Comparison of ENCODE assay signal across 24 cellular contexts in genomic region chr3:160435095-160435494, GRCh38. TPM values are rescaled to one million over a fixed set of nuclear protein-coding genes. Genes with fewer than 3 reads are reported as not detected.
A peak's percentile ranks its signal among the peaks of the same experiment; 100 is the strongest.
DNase-seq lines count a peak whose midpoint lies in the region; ATAC-seq, FAIRE-seq and TF ChIP-seq lines count a peak whose summit lies in the region.
"Had no signal": no experiment of that assay in that cellular context is flagged by ENCODE, and none has a peak within 500 bp of the region (broad histone marks: within the 10 kb centered on the region; RNA-seq: fewer than 3 reads in every experiment).

No MANE protein-coding gene starts in this region.

- H3K14ac ChIP-seq in IMR-90 (replicated peaks; ENCODE audit: low read depth, low read length) = no peak overlapping the region

- H3F3A ChIP-seq in MM.1S (ENCODE audit: insufficient read depth, low read length) = peaks cover 89% of the 10 kb centered on the region

- H3K4ac ChIP-seq in IMR-90 (ENCODE audit: low read depth, low read length) = no peak overlapping the region

- H3K79me2 ChIP-seq in K562 (ENCODE audit: control insufficient read depth, insufficient read depth, low read length) (peaks cover 77% of the 10 kb centered on the region), MM.1S (ENCODE audit: low read length) (peaks cover 99% of the 10 kb centered on the region)

- peaks cover 4% of the 10 kb centered on the region; the same call in 1 of the 2 replicates for H3K4me1 ChIP-seq in IMR-90 (ENCODE audit: control insufficient read depth, insufficient read depth, low read length)
- H3K4me1 ChIP-seq in K562 (replicated peaks in 1 of 2; ENCODE audit: control insufficient read depth in 2 of 2, insufficient read depth in 2 of 2, low read length in 2 of 2) = peaks cover 2 to 3% of the 10 kb centered on the region in 2 experiments; a peak in 3 of 5 replicates
- H3K4me1 ChIP-seq in MM.1S (ENCODE audit: low read length) = no peaks in the 10 kb centered on the region
- H3K4me1 ChIP-seq: BLaER1 treated with 17β-estradiol and CSF1 and Interleukin-3, amounts not matched to agents 10 nM and 100 nM had no signal

- DNase-seq in NCI-H82 (lab: John Stamatoyannopoulos, UW) (peak; percentile 27), NCI-H82 treated with DMSO at 0.1 percent for 48 hours (lab: John Stamatoyannopoulos, UW; ENCODE audit: unreplicated experiment) (no peak), IMR-90 (no peak), K562 (ENCODE audit: extremely low read depth in 1 of 4, low spot score in 3 of 4) (no peak), MM.1S (no peak), HK-2 (ENCODE audit: unreplicated experiment) (no peak)
- DNase-seq: 8988T; Calu3; CD8-positive, alpha-beta memory T cell; DMS153; H7; KG1; NCI-H1105 treated with DMSO at 0.1 percent for 48 hours; NCI-H2081; NCI-H2171; NCI-H345; NCI-H524; NCI-H774; OCI-M1 had no signal

- in situ Hi-C loops in IMR-90 (cut with MboI; ENCODE audit: low sequenced_read_pairs) (no loop called here), K562 (cut with MboI) (no loop called here)

- no peak overlapping the region for H2BK15ac ChIP-seq in IMR-90 (ENCODE audit: low read depth, low read length)

- POLR2A ChIA-PET in IMR-90 (lab: Charles Lee; ENCODE audit: unreplicated experiment) (interaction anchor here (0.6 kb wide), 1 partner anchor 10 kb away, joined by 3 read pairs; no protein-coding TSS in a partner anchor), K562 (lab: Yijun Ruan, JAX) (interaction anchor here (1.2 to 3.8 kb wide), 6 partner anchors 9 to 20 kb away, joined by 3 to 38 read pairs (median 6); partner anchors contain the start of gene TRIM59)

- no peaks in the 10 kb centered on the region for H3K9me2 ChIP-seq in MM.1S (replicated peaks; ENCODE audit: insufficient read depth, low read length)

- H2BK5ac ChIP-seq in IMR-90 (ENCODE audit: low read depth, low read length, poor library complexity, severe bottlenecking) = no peak overlapping the region

- dilution Hi-C loops in IMR-90 (cut with HindIII; ENCODE audit: low sequenced_read_pairs, unreplicated experiment) = no loop called here

- intact Hi-C loops in IMR-90 (cut with micrococcal nuclease) = no loop called here
- intact Hi-C loops in K562 (cut with micrococcal nuclease) = no loop called here

- no TSS peak for BruUV-seq in IMR-90 (replicated peaks; lab: Mats Ljungman, UMichigan)
- BruUV-seq in K562 (replicated peaks; lab: Mats Ljungman, UMichigan) = no TSS peak

- H4K20me1 ChIP-seq in IMR-90 (ENCODE audit: insufficient read depth, low read length) (peaks cover 6% of the 10 kb centered on the region; the same call in 1 of the 2 replicates), K562 (replicated peaks; ENCODE audit: control insufficient read depth, insufficient read depth, low read length) (0 out of 2 replicates have a peak, but pooled peaks cover 4% of the 10 kb centered on the region), MM.1S (ENCODE audit: insufficient read depth, low read length) (peaks cover 3% of the 10 kb centered on the region; the same call in 1 of the 2 replicates)

- H3K4me2 ChIP-seq in IMR-90 (ENCODE audit: low read depth, low read length) (no peak overlapping the region), K562 (ENCODE audit: insufficient read depth, low read length) (no peak overlapping the region), MM.1S (ENCODE audit: low read depth, low read length) (no peak overlapping the region)
- H3K4me2 ChIP-seq: BLaER1 treated with 17β-estradiol and CSF1 and Interleukin-3, amounts not matched to agents 10 nM and 100 nM had no signal

- H3K79me1 ChIP-seq in IMR-90 (ENCODE audit: low read depth in 1 of 2, low read length in 2 of 2) = peaks cover 7 to 30% of the 10 kb centered on the region in 2 experiments

- CTCF ChIA-PET in IMR-90 (lab: Yijun Ruan, JAX) (interaction anchor here (1.2 kb wide), 1 partner anchor 49 kb away, joined by 3 read pairs; no protein-coding TSS in a partner anchor), K562 (lab: Yijun Ruan, JAX; ENCODE audit: low intra/inter-chr PET ratio) (no interaction called here)

- TF ChIP-seq RAD21 in IMR-90 (IDR thresholded peaks at IDR 0.05; ENCODE audit: low read length) = no peak
- no peak for TF ChIP-seq RAD21 in K562 (CRISPR knock-in tag; conservative IDR thresholded peaks at IDR 0.05 in 1 of 2, IDR thresholded peaks at IDR 0.05 in 1 of 2)

- H2BK120ac ChIP-seq in IMR-90 (ENCODE audit: low read depth, low read length) = no peak overlapping the region

- H2AFZ ChIP-seq in IMR-90 (replicated peaks; ENCODE audit: low read length, poor library complexity) (no peak overlapping the region), K562 (ENCODE audit: low read depth, low read length) (no peak overlapping the region), MM.1S (ENCODE audit: low read length) (no peak overlapping the region)

- H3K9ac ChIP-seq in IMR-90 (ENCODE audit: low read depth, low read length) = no peak overlapping the region
- no peak overlapping the region; a peak in 1 of 4 replicates for H3K9ac ChIP-seq in K562 (ENCODE audit: insufficient read depth in 1 of 2, low read depth in 2 of 2, low read length in 2 of 2)
- no peak overlapping the region for H3K9ac ChIP-seq in MM.1S (ENCODE audit: low read length)
- H3K9ac ChIP-seq: BLaER1 treated with 17β-estradiol and CSF1 and Interleukin-3, amounts not matched to agents 10 nM and 100 nM had no signal

- FAIRE-seq in K562 (lab: Jason Lieb, UNC) = no peak

- peak overlapping the region; percentile 10; the same call in 1 of the 2 replicates for H3K27ac ChIP-seq in 22Rv1
- H3K27ac ChIP-seq in IMR-90 (ENCODE audit: insufficient read depth, low read length) = peak overlapping the region; percentile 23; the same call in 1 of the 2 replicates
- no peak overlapping the region for H3K27ac ChIP-seq in K562 (ENCODE audit: extremely low read depth, low read depth, low read length)
- no peak overlapping the region for H3K27ac ChIP-seq in MM.1S (ENCODE audit: low read length)
- H3K27ac ChIP-seq: BLaER1 treated with 17β-estradiol and CSF1 and Interleukin-3, amounts not matched to agents 10 nM and 100 nM had no signal

- no peak overlapping the region for H4K8ac ChIP-seq in IMR-90 (ENCODE audit: low read depth in 2 of 2, low read length in 2 of 2)

- no peak overlapping the region for H4K91ac ChIP-seq in IMR-90 (ENCODE audit: insufficient read depth, low read depth, low read length)

- TF ChIP-seq CTCF in 22Rv1 (IDR thresholded peaks at IDR 0.05) (no peak), IMR-90 (conservative IDR thresholded peaks at IDR 0.05; ENCODE audit: low read depth, low read length) (no peak), K562 (IDR thresholded peaks at IDR 0.05 in 2 of 3, conservative IDR thresholded peaks at IDR 0.05 in 1 of 3; ENCODE audit: insufficient read depth in 2 of 3, low read depth in 1 of 3, low read length in 3 of 3) (no peak), MM.1S (IDR thresholded peaks at IDR 0.05; ENCODE audit: low read length) (no peak)

- TF ChIP-seq POLR2A in IMR-90 (IDR thresholded peaks at IDR 0.05; ENCODE audit: low read depth, low read length) (no peak), K562 (conservative IDR thresholded peaks at IDR 0.05) (0 out of 2 replicates have a peak, but pooled peaks have one; percentile 42)

- H3K56ac ChIP-seq in IMR-90 (ENCODE audit: extremely low read depth, insufficient read depth, low read length) = no peak overlapping the region

- H3K4me3 ChIP-seq in IMR-90 (ENCODE audit: insufficient read depth, low read depth, low read length) (no peak overlapping the region), K562 (no peak overlapping the region), MM.1S (ENCODE audit: low read length) (no peak overlapping the region)
- H3K4me3 ChIP-seq: BLaER1 treated with 17β-estradiol and CSF1 and Interleukin-3, amounts not matched to agents 10 nM and 100 nM; SJSA1 had no signal

- H3K18ac ChIP-seq in IMR-90 (ENCODE audit: low read depth, low read length) = no peak overlapping the region

- H4K5ac ChIP-seq in IMR-90 (ENCODE audit: low read depth, low read length) = peak overlapping the region; percentile 36

- TF ChIP-seq EP300 in K562 (IDR thresholded peaks at IDR 0.05; ENCODE audit: low read length) = no peak

- no peak overlapping the region for H2BK20ac ChIP-seq in IMR-90 (ENCODE audit: low read depth, low read length)

- H3K36me3 ChIP-seq in IMR-90 (ENCODE audit: control insufficient read depth, insufficient read depth, low read length) (peaks cover 14% of the 10 kb centered on the region), K562 (ENCODE audit: control insufficient read depth, insufficient read depth, low read length) (peaks cover 96% of the 10 kb centered on the region), MM.1S (replicated peaks; ENCODE audit: insufficient read depth, low read length) (peaks cover 57% of the 10 kb centered on the region)

- WGBS in IMR-90 (ENCODE audit: extremely low coverage in 2 of 2, insufficient read length in 1 of 2), 2 experiments = no CpG with 5 or more reads among the region's 2 CpGs
- WGBS in K562 (ENCODE audit: insufficient coverage, low coverage, missing lambda C conversion rate) = 96% methylated on average over 2 of the region's 2 CpGs

- no peaks in the 10 kb centered on the region for H3K9me1 ChIP-seq in IMR-90 (ENCODE audit: insufficient read depth, low read length)
- no peaks in the 10 kb centered on the region for H3K9me1 ChIP-seq in K562 (ENCODE audit: control insufficient read depth, insufficient read depth, low read length)

- no peak for ATAC-seq in IMR-90 (ENCODE audit: low read depth)
- peak; percentile 48 for ATAC-seq in K562
- no peak for ATAC-seq in GM19452 (IDR thresholded peaks at IDR 0.05; ENCODE audit: unreplicated experiment)
- ATAC-seq: Right ventricle myocardium inferior had no signal

- no peak overlapping the region; the same call in 1 of the 2 replicates for H3K23ac ChIP-seq in IMR-90 (ENCODE audit: low read depth, low read length)

- no peak overlapping the region for H2AK5ac ChIP-seq in IMR-90 (ENCODE audit: low read depth, low read length)

- H3K27me3 ChIP-seq in IMR-90 (ENCODE audit: control insufficient read depth, insufficient read depth, low read length) = no peaks in the 10 kb centered on the region
- no peaks in the 10 kb centered on the region for H3K27me3 ChIP-seq in K562 (ENCODE audit: control insufficient read depth in 2 of 2, insufficient read depth in 2 of 2, low read length in 2 of 2)
- no peaks in the 10 kb centered on the region for H3K27me3 ChIP-seq in MM.1S (replicated peaks; ENCODE audit: insufficient read depth, low read length)
- H3K27me3 ChIP-seq: BLaER1 treated with 17β-estradiol and CSF1 and Interleukin-3, amounts not matched to agents 10 nM and 100 nM; SJSA1 had no signal

- H3K9me3 ChIP-seq in IMR-90 (ENCODE audit: control insufficient read depth, insufficient read depth, low read length) (no peaks in the 10 kb centered on the region), K562 (replicated peaks; ENCODE audit: control insufficient read depth, insufficient read depth, low read depth, low read length) (no peaks in the 10 kb centered on the region), MM.1S (replicated peaks; ENCODE audit: insufficient read depth, low read length) (no peaks in the 10 kb centered on the region)
- H3K9me3 ChIP-seq: SJSA1 had no signal

- no peak overlapping the region for H2AK9ac ChIP-seq in IMR-90 (replicated peaks; ENCODE audit: low read depth, low read length, poor library complexity)

RNA-seq across cellular contexts. Expression of gene TRIM59, which starts 14.5 kb away (rescaled TPM):
- total RNA-seq in IMR-90 (2012; rRNA removed) (65.4 and 68.3 TPM in 2 replicates), K562 (2014; rRNA removed) (20.7 and 22.7 TPM in 2 replicates), K562 (2014; rRNA removed; fragmentation: Illumina TruSeq; extraction: Trizol) (41.8 and 52.0 TPM in 2 replicates), K562 (2015; rRNA removed; fragmentation: Illumina TruSeq; extraction: Trizol) (34.8 and 35.6 TPM in 2 replicates), K562 (2021) (29.9 and 33.0 TPM in 2 replicates)
- polyA plus RNA-seq in IMR-90 (2012; rRNA removed) (5.3 and 8.0 TPM in 2 replicates), K562 (2011; rRNA removed) (44.3 and 47.7 TPM in 2 replicates), K562 (2014; fragmentation: Illumina TruSeq; extraction: Trizol) (29.8 and 35.5 TPM in 2 replicates), K562 (2014; fragmentation: Nextera tagmentation; extraction: Ambion mirVana) (100 to 1,000 TPM in 1 of 2 experiments, 10 to 100 TPM in 1; 34.1 to 101 TPM), K562 (2014; rRNA removed) (16.4 and 16.8 TPM in 2 replicates)
- polyA plus RNA-seq in IMR-90 (2012; cell fraction: cytosol; rRNA removed) = 0.97 and 2.0 TPM in 2 replicates
- polyA plus RNA-seq in IMR-90 (2012; cell fraction: nucleus; rRNA removed; ENCODE audit: low replicate concordance) = 1.3 and 8.7 TPM in 2 replicates
- 21.5 and 60.7 TPM in 2 replicates for total RNA-seq in K562 (2011; cell fraction: chromatin; rRNA removed; ENCODE audit: low replicate concordance)
- total RNA-seq in K562 (2011; cell fraction: nucleolus; rRNA removed) = 11.2 and 16.4 TPM in 2 replicates
- 32.6 and 56.4 TPM in 2 replicates for total RNA-seq in K562 (2011; cell fraction: nucleoplasm; rRNA removed)
- polyA plus RNA-seq in K562 (2011; cell fraction: cytosol; rRNA removed) = 7.5 and 16.2 TPM in 2 replicates
- polyA plus RNA-seq in K562 (2011; cell fraction: nucleus; rRNA removed) = 17.6 and 24.2 TPM in 2 replicates
- 18.5 and 20.9 TPM in 2 replicates for polyA plus RNA-seq in K562 (2012)
- 41.9 and 51.8 TPM in 2 replicates for polyA minus RNA-seq in K562 (2011; rRNA and poly(A)+ RNA removed)
- 16.0 and 29.1 TPM in 2 replicates for polyA minus RNA-seq in K562 (2011; cell fraction: cytosol; rRNA and poly(A)+ RNA removed)
- polyA minus RNA-seq in K562 (2011; cell fraction: nucleus; rRNA and poly(A)+ RNA removed) = 15.1 and 25.3 TPM in 2 replicates

RNA-seq across cellular contexts. Expression of gene SMC4, which starts 35.6 kb away (rescaled TPM):
- 48.8 and 77.8 TPM in 2 replicates for total RNA-seq in IMR-90 (2012; rRNA removed)
- 38.2 and 50.1 TPM in 2 replicates for polyA plus RNA-seq in IMR-90 (2012; rRNA removed)
- 14.0 and 14.4 TPM in 2 replicates for polyA plus RNA-seq in IMR-90 (2012; cell fraction: cytosol; rRNA removed)
- polyA plus RNA-seq in IMR-90 (2012; cell fraction: nucleus; rRNA removed; ENCODE audit: low replicate concordance) = 24.3 and 40.9 TPM in 2 replicates
- 157 and 734 TPM in 2 replicates for total RNA-seq in K562 (2011; cell fraction: chromatin; rRNA removed; ENCODE audit: low replicate concordance)
- total RNA-seq in K562 (2011; cell fraction: nucleolus; rRNA removed) = 85.2 and 108 TPM in 2 replicates
- 165 and 177 TPM in 2 replicates for total RNA-seq in K562 (2011; cell fraction: nucleoplasm; rRNA removed)
- 145 and 201 TPM in 2 replicates for total RNA-seq in K562 (2014; rRNA removed)
- 271 and 309 TPM in 2 replicates for total RNA-seq in K562 (2014; rRNA removed; fragmentation: Illumina TruSeq; extraction: Trizol)
- 270 and 326 TPM in 2 replicates for total RNA-seq in K562 (2015; rRNA removed; fragmentation: Illumina TruSeq; extraction: Trizol)
- 162 and 176 TPM in 2 replicates for total RNA-seq in K562 (2021)
- 98.2 and 136 TPM in 2 replicates for polyA plus RNA-seq in K562 (2011; rRNA removed)
- 45.7 and 51.3 TPM in 2 replicates for polyA plus RNA-seq in K562 (2011; cell fraction: cytosol; rRNA removed)
- 207 and 208 TPM in 2 replicates for polyA plus RNA-seq in K562 (2011; cell fraction: nucleus; rRNA removed)
- 125 and 136 TPM in 2 replicates for polyA plus RNA-seq in K562 (2012)
- 233 and 347 TPM in 2 replicates for polyA plus RNA-seq in K562 (2014; fragmentation: Illumina TruSeq; extraction: Trizol)
- 100 to 1,000 TPM in 1 of 2 experiments, 10 to 100 TPM in 1; 87.9 to 105 TPM for polyA plus RNA-seq in K562 (2014; fragmentation: Nextera tagmentation; extraction: Ambion mirVana)
- 185 and 198 TPM in 2 replicates for polyA plus RNA-seq in K562 (2014; rRNA removed)
- 113 and 150 TPM in 2 replicates for polyA minus RNA-seq in K562 (2011; rRNA and poly(A)+ RNA removed)
- 38.2 and 42.8 TPM in 2 replicates for polyA minus RNA-seq in K562 (2011; cell fraction: cytosol; rRNA and poly(A)+ RNA removed)
- 168 and 288 TPM in 2 replicates for polyA minus RNA-seq in K562 (2011; cell fraction: nucleus; rRNA and poly(A)+ RNA removed)

RNA-seq across cellular contexts. Expression of gene IFT80, which starts 36.1 kb away (rescaled TPM):
- total RNA-seq in IMR-90 (2012; rRNA removed) = 16.8 and 36.9 TPM in 2 replicates
- polyA plus RNA-seq in IMR-90 (2012; rRNA removed) = 9.7 and 15.2 TPM in 2 replicates
- polyA plus RNA-seq in IMR-90 (2012; cell fraction: cytosol; rRNA removed) = 1.4 and 1.5 TPM in 2 replicates
- polyA plus RNA-seq in IMR-90 (2012; cell fraction: nucleus; rRNA removed; ENCODE audit: low replicate concordance) = 5.0 and 42.4 TPM in 2 replicates
- total RNA-seq in K562 (2011; cell fraction: chromatin; rRNA removed; ENCODE audit: low replicate concordance) = 18.4 and 50.8 TPM in 2 replicates
- total RNA-seq in K562 (2011; cell fraction: nucleolus; rRNA removed) = 3.5 and 8.6 TPM in 2 replicates
- 11.1 and 17.0 TPM in 2 replicates for total RNA-seq in K562 (2011; cell fraction: nucleoplasm; rRNA removed)
- 7.5 and 9.5 TPM in 2 replicates for total RNA-seq in K562 (2014; rRNA removed)
- 18.7 and 22.0 TPM in 2 replicates for total RNA-seq in K562 (2014; rRNA removed; fragmentation: Illumina TruSeq; extraction: Trizol)
- total RNA-seq in K562 (2015; rRNA removed; fragmentation: Illumina TruSeq; extraction: Trizol) = 17.0 and 17.6 TPM in 2 replicates
- total RNA-seq in K562 (2021) = 13.2 and 13.4 TPM in 2 replicates
- polyA plus RNA-seq in K562 (2011; rRNA removed) = 13.1 and 20.9 TPM in 2 replicates
- polyA plus RNA-seq in K562 (2011; cell fraction: cytosol; rRNA removed) = 1.6 and 3.7 TPM in 2 replicates
- 16.0 and 16.4 TPM in 2 replicates for polyA plus RNA-seq in K562 (2011; cell fraction: nucleus; rRNA removed)
- 18.4 and 20.6 TPM in 2 replicates for polyA plus RNA-seq in K562 (2012)
- 13.6 and 16.4 TPM in 2 replicates for polyA plus RNA-seq in K562 (2014; fragmentation: Illumina TruSeq; extraction: Trizol)
- polyA plus RNA-seq in K562 (2014; fragmentation: Nextera tagmentation; extraction: Ambion mirVana) = 1 to 10 TPM; 6.7 to 7.2 TPM
- 14.3 and 21.1 TPM in 2 replicates for polyA plus RNA-seq in K562 (2014; rRNA removed)
- polyA minus RNA-seq in K562 (2011; rRNA and poly(A)+ RNA removed) = 12.7 and 17.3 TPM in 2 replicates
- 2.5 and 5.2 TPM in 2 replicates for polyA minus RNA-seq in K562 (2011; cell fraction: cytosol; rRNA and poly(A)+ RNA removed)
- 12.5 and 22.4 TPM in 2 replicates for polyA minus RNA-seq in K562 (2011; cell fraction: nucleus; rRNA and poly(A)+ RNA removed)

Comparison
In these comparisons a context has a peak if more than half of its experiments do, and no peak if none do; other contexts are left out.
1. H3K27ac ChIP-seq: peak in 22Rv1 (single experiment) and IMR-90 (single experiment); none in K562 (single experiment) and MM.1S (single experiment).